ENCODE assay signal across 25 cellular contexts in the genomic region with DNA sequence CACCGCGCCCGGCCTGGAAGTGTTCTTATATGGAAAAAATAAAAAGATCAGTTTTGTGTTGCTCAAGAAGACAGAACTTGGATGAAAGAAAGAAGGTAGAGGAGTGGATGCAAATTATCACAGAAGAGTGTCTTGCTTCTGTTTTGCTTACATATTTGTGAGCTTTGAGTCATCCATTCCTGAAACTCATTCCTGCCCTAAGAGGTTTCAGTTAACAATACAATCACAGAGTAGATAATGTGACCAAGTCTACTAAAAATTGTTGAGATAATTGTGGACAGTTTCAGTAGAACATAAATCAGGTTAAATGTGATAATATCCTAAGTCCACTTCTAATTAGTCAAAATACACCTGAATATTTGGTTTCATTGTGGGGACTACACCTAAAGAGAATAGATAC. TPM values are rescaled to one million over a fixed set of nuclear protein-coding genes. Genes with fewer than 3 reads are reported as not detected.
A peak's percentile ranks its signal among the peaks of the same experiment; 100 is the strongest.
DNase-seq lines count a peak whose midpoint lies in the region; TF ChIP-seq lines count a peak whose summit lies in the region.
"Had no signal": no experiment of that assay in that cellular context is flagged by ENCODE, and none has a peak within 500 bp of the region (broad histone marks: within the 10 kb centered on the region; RNA-seq: fewer than 3 reads in every experiment).

No MANE protein-coding gene starts in this region.

- no peak for TF ChIP-seq POLR2A in Peyer's patch (IDR thresholded peaks at IDR 0.05)

- H3K36me3 ChIP-seq in Peyer's patch, result no peaks in the 10 kb centered on the region
- H3K36me3 ChIP-seq: colonic mucosa had no signal

- POLR2A ChIA-PET in activated CD4-positive, alpha-beta memory T cell treated with anti-CD3 and anti-CD28 coated beads for 36 hours (lab: Charles Lee), result no interaction called here

- no peak overlapping the region for H3K4me3 ChIP-seq in GM12865 (ENCODE audit: low read depth, low read length)
- H3K4me3 ChIP-seq in foreskin fibroblast (ENCODE audit: low read depth in 1 of 2, low read length in 2 of 2), result no peak overlapping the region
- no peak overlapping the region for H3K4me3 ChIP-seq in Peyer's patch
- H3K4me3 ChIP-seq: colonic mucosa had no signal

- H3K9me3 ChIP-seq in Peyer's patch, result no peaks in the 10 kb centered on the region
- H3K9me3 ChIP-seq: colonic mucosa had no signal

- H3K36me3 Mint-ChIP-seq in activated CD4-positive, alpha-beta memory T cell treated with anti-CD3 and anti-CD28 coated beads for 36 hours, result no peaks in the 10 kb centered on the region
- H3K36me3 Mint-ChIP-seq: type B pancreatic cell had no signal

- no peak overlapping the region for H3K27ac ChIP-seq in Peyer's patch
- H3K27ac ChIP-seq: colonic mucosa had no signal

- no peaks in the 10 kb centered on the region for H3K27me3 ChIP-seq in Peyer's patch
- H3K27me3 ChIP-seq: colonic mucosa had no signal

- H3K4me3 Mint-ChIP-seq in activated CD4-positive, alpha-beta memory T cell treated with anti-CD3 and anti-CD28 coated beads for 36 hours, result no peak overlapping the region
- H3K4me3 Mint-ChIP-seq: nephron progenitor cell; stimulated activated naive CD8-positive, alpha-beta T cell treated with anti-CD3 and anti-CD28 coated beads, Interleukin-15, amount 100 ng/mL, for 72 hours; type B pancreatic cell had no signal

- intact Hi-C loops in activated CD4-positive, alpha-beta memory T cell treated with anti-CD3 and anti-CD28 coated beads for 36 hours (cut with micrococcal nuclease), result no loop called here

- TF ChIP-seq CTCF in GM12865 (IDR thresholded peaks at IDR 0.05; ENCODE audit: insufficient read depth, low read depth, low read length, missing control alignments), result no peak
- TF ChIP-seq CTCF in foreskin fibroblast (IDR thresholded peaks at IDR 0.05; ENCODE audit: low read depth, low read length), result no peak
- TF ChIP-seq CTCF in Peyer's patch (IDR thresholded peaks at IDR 0.05), result no peak

- no peaks in the 10 kb centered on the region for H3K4me1 Mint-ChIP-seq in activated CD4-positive, alpha-beta memory T cell treated with anti-CD3 and anti-CD28 coated beads for 36 hours (ENCODE audit: low read depth)
- H3K4me1 Mint-ChIP-seq: stimulated activated naive CD8-positive, alpha-beta T cell treated with anti-CD3 and anti-CD28 coated beads, Interleukin-15, amount 100 ng/mL, for 72 hours had no signal

- in situ Hi-C loops in ACHN (cut with HindIII; ENCODE audit: low pct_ligation_motif_present, low pct_unique_long_range_greater_than_20kb, low sequenced_read_pairs), result no loop called here

- no peaks in the 10 kb centered on the region for H3K27me3 Mint-ChIP-seq in activated CD4-positive, alpha-beta memory T cell treated with anti-CD3 and anti-CD28 coated beads for 36 hours
- H3K27me3 Mint-ChIP-seq: stimulated activated naive CD8-positive, alpha-beta T cell treated with anti-CD3 and anti-CD28 coated beads, Interleukin-15, amount 100 ng/mL, for 72 hours had no signal

- no peaks in the 10 kb centered on the region for H3K9me3 Mint-ChIP-seq in activated CD4-positive, alpha-beta memory T cell treated with anti-CD3 and anti-CD28 coated beads for 36 hours
- H3K9me3 Mint-ChIP-seq: nephron progenitor cell; stimulated activated naive CD8-positive, alpha-beta T cell treated with anti-CD3 and anti-CD28 coated beads, Interleukin-15, amount 100 ng/mL, for 72 hours; type B pancreatic cell had no signal

- DNase-seq in A172 (ENCODE audit: low spot score), result peak; percentile 3
- peak; percentile 1 for DNase-seq in GM12865 (ENCODE audit: low read depth)
- peak; percentile 72 for DNase-seq in amniotic epithelial cell (ENCODE audit: low read depth)
- peak; percentile 15 to 51 for DNase-seq in foreskin fibroblast
- DNase-seq in Peyer's patch, result no peak
- DNase-seq in NCI-H2107 (lab: John Stamatoyannopoulos, UW), result no peak
- DNase-seq in ACHN, result no peak
- DNase-seq in activated CD4-positive, alpha-beta memory T cell treated with anti-CD3 and anti-CD28 coated beads for 36 hours, result no peak
- DNase-seq: 8988T; activated CD4-positive, alpha-beta T cell treated with anti-CD3 and anti-CD28 coated beads for 48 hours; activated naive CD4-positive, alpha-beta T cell; colonic mucosa; Kasumi-1; kidney glomerular epithelial cell; NCI-H1105; NCI-H526; nephron progenitor cell; Right ventricle myocardium superior; stimulated activated naive CD8-positive, alpha-beta T cell treated with anti-CD3 and anti-CD28 coated beads, Interleukin-15, amount 100 ng/mL, for 72 hours had no signal

- CTCF ChIA-PET in activated CD4-positive, alpha-beta memory T cell treated with anti-CD3 and anti-CD28 coated beads for 36 hours (lab: Charles Lee), result no interaction called here

- H3K4me1 ChIP-seq in Peyer's patch, result no peaks in the 10 kb centered on the region
- H3K4me1 ChIP-seq: colonic mucosa had no signal

- H3K27ac Mint-ChIP-seq in activated CD4-positive, alpha-beta memory T cell treated with anti-CD3 and anti-CD28 coated beads for 36 hours, result no peak overlapping the region
- H3K27ac Mint-ChIP-seq: nephron progenitor cell; progenitor cell of endocrine pancreas; stimulated activated naive CD8-positive, alpha-beta T cell treated with anti-CD3 and anti-CD28 coated beads, Interleukin-15, amount 100 ng/mL, for 72 hours; type B pancreatic cell had no signal

RNA-seq across cellular contexts. Expression of a gene that starts 26.4 kb away (rescaled TPM):
- 2.8 and 4.1 TPM in 2 replicates for total RNA-seq in A172 (2014; rRNA removed; shearing (Covaris generic))
- total RNA-seq in Peyer's patch, result 10 to 100 TPM in 1 of 4 donors, 1 to 10 TPM in 3; 1.6 to 11.6 (median 2.2) TPM
- total RNA-seq in activated CD4-positive, alpha-beta memory T cell treated with anti-CD3 and anti-CD28 coated beads for 36 hours, result not detected

RNA-seq across cellular contexts. Expression of a gene that starts 29.2 kb away (rescaled TPM):
- total RNA-seq in A172 (2014; rRNA removed; shearing (Covaris generic)), result not detected in 2 replicates
- total RNA-seq in Peyer's patch, result not detected
- not detected for total RNA-seq in activated CD4-positive, alpha-beta memory T cell treated with anti-CD3 and anti-CD28 coated beads for 36 hours
- total RNA-seq: colonic mucosa, frontal cortex, HT1080, mesenteric fat pad, progenitor cell of endocrine pancreas, Right ventricle myocardium superior, skeletal muscle tissue had no signal

Comparison
In these comparisons a context has a peak if more than half of its experiments do, and no peak if none do; other contexts are left out.
1. DNase-seq: peak in A172 (single experiment), GM12865 (single experiment), amniotic epithelial cell (single experiment) and foreskin fibroblast (2 of 2); none in Peyer's patch (0 of 3), NCI-H2107 (single experiment), ACHN (single experiment) and activated CD4-positive, alpha-beta memory T cell treated with anti-CD3 and anti-CD28 coated beads for 36 hours (single experiment).